In genomic region chr17:48490391-48491026, GRCh38 we compare ENCODE assay signal across 23 cellular contexts. TPM values are rescaled to one million over a fixed set of nuclear protein-coding genes. Genes with fewer than 3 reads are reported as not detected.
DNase-seq lines count a peak whose midpoint lies in the region.
"Had no signal": no experiment of that assay in that cellular context is flagged by ENCODE, and none has a peak within 500 bp of the region (broad histone marks: within the 10 kb centered on the region; RNA-seq: fewer than 3 reads in every experiment).

No MANE protein-coding gene starts in this region.

- CTCF ChIA-PET in activated CD4-positive, alpha-beta memory T cell treated with anti-CD3 and anti-CD28 coated beads, Interleukin-2, amount 10 ng/mL, durations not matched to agents 7 days and 5 days (lab: Charles Lee), result interaction anchor here (0.7 to 1.6 kb wide), 6 partner anchors 15 to 154 kb away, joined by 3 to 9 read pairs (median 3); no protein-coding TSS in a partner anchor

- intact Hi-C loops in activated CD4-positive, alpha-beta T cell treated with anti-CD3 and anti-CD28 coated beads, Interleukin-2, amount 10 ng/mL, durations not matched to agents 24 days and 14 days (cut with micrococcal nuclease), result no loop called here

- H3K36me3 Mint-ChIP-seq in activated CD4-positive, alpha-beta T cell treated with anti-CD3 and anti-CD28 coated beads, Interleukin-2, amount 10 ng/mL, durations not matched to agents 24 days and 14 days (ENCODE audit: low read depth), result no peaks in the 10 kb centered on the region
- H3K36me3 Mint-ChIP-seq in activated CD4-positive, alpha-beta memory T cell treated with anti-CD3 and anti-CD28 coated beads, Interleukin-2, amount 10 ng/mL, durations not matched to agents 7 days and 5 days (ENCODE audit: low read depth), result no peaks in the 10 kb centered on the region
- H3K36me3 Mint-ChIP-seq: activated naive CD8-positive, alpha-beta T cell treated with anti-CD3 and anti-CD28 coated beads for 36 hours; brain had no signal

- H3K27ac Mint-ChIP-seq in activated CD4-positive, alpha-beta T cell treated with anti-CD3 and anti-CD28 coated beads, Interleukin-2, amount 10 ng/mL, durations not matched to agents 24 days and 14 days, result peak overlapping the region; percentile 39
- H3K27ac Mint-ChIP-seq in activated CD4-positive, alpha-beta memory T cell treated with anti-CD3 and anti-CD28 coated beads, Interleukin-2, amount 10 ng/mL, durations not matched to agents 7 days and 5 days, result no peak overlapping the region
- H3K27ac Mint-ChIP-seq: activated naive CD8-positive, alpha-beta T cell treated with anti-CD3 and anti-CD28 coated beads for 36 hours had no signal

- no peak for DNase-seq in activated CD4-positive, alpha-beta T cell treated with anti-CD3 and anti-CD28 coated beads, Interleukin-2, amount 10 ng/mL, durations not matched to agents 24 days and 14 days
- DNase-seq in activated CD4-positive, alpha-beta T cell treated with anti-CD3 and anti-CD28 coated beads for 4 hours, result no peak
- peak; percentile 47 for DNase-seq in OCI-M1 (lab: John Stamatoyannopoulos, UW)
- peak; percentile 13 for DNase-seq in iris pigment epithelial cell (ENCODE audit: low read depth)
- peak; percentile 61 for DNase-seq in renal cortical epithelial cell (ENCODE audit: low read depth)
- DNase-seq in NCI-H2171 treated with DMSO at 0.1 percent for 48 hours (lab: John Stamatoyannopoulos, UW), result no peak
- DNase-seq in activated CD4-positive, alpha-beta memory T cell treated with anti-CD3 and anti-CD28 coated beads, Interleukin-2, amount 10 ng/mL, durations not matched to agents 7 days and 5 days, result no peak
- no peak for DNase-seq in COLO829 (ENCODE audit: low spot score)
- DNase-seq: activated naive CD8-positive, alpha-beta T cell treated with anti-CD3 and anti-CD28 coated beads for 36 hours; activated T-cell treated with anti-CD3 and anti-CD28 coated beads, Interleukin-2, amount 50 U/mL, for 72 hours; HCEC 1CT; NCI-H187; RPMI8226; stimulated activated CD4-positive, alpha-beta T cell treated with anti-CD3 and anti-CD28 coated beads, Interleukin-15, amount 100 ng/mL, for 24 hours had no signal

- no peak overlapping the region for H3K4me3 Mint-ChIP-seq in activated CD4-positive, alpha-beta T cell treated with anti-CD3 and anti-CD28 coated beads, Interleukin-2, amount 10 ng/mL, durations not matched to agents 24 days and 14 days
- H3K4me3 Mint-ChIP-seq in activated CD4-positive, alpha-beta memory T cell treated with anti-CD3 and anti-CD28 coated beads, Interleukin-2, amount 10 ng/mL, durations not matched to agents 7 days and 5 days, result no peak overlapping the region
- H3K4me3 Mint-ChIP-seq: activated naive CD8-positive, alpha-beta T cell treated with anti-CD3 and anti-CD28 coated beads for 36 hours; brain had no signal

- H3K4me1 Mint-ChIP-seq in activated CD4-positive, alpha-beta T cell treated with anti-CD3 and anti-CD28 coated beads, Interleukin-2, amount 10 ng/mL, durations not matched to agents 24 days and 14 days, result peaks cover 31% of the 10 kb centered on the region
- peaks cover 47% of the 10 kb centered on the region for H3K4me1 Mint-ChIP-seq in activated CD4-positive, alpha-beta memory T cell treated with anti-CD3 and anti-CD28 coated beads, Interleukin-2, amount 10 ng/mL, durations not matched to agents 7 days and 5 days
- H3K4me1 Mint-ChIP-seq: brain had no signal

- no peaks in the 10 kb centered on the region for H3K9me3 Mint-ChIP-seq in activated CD4-positive, alpha-beta T cell treated with anti-CD3 and anti-CD28 coated beads, Interleukin-2, amount 10 ng/mL, durations not matched to agents 24 days and 14 days
- no peaks in the 10 kb centered on the region for H3K9me3 Mint-ChIP-seq in activated CD4-positive, alpha-beta memory T cell treated with anti-CD3 and anti-CD28 coated beads, Interleukin-2, amount 10 ng/mL, durations not matched to agents 7 days and 5 days
- H3K9me3 Mint-ChIP-seq: activated naive CD8-positive, alpha-beta T cell treated with anti-CD3 and anti-CD28 coated beads for 36 hours; activated T-cell treated with anti-CD3 and anti-CD28 coated beads, Interleukin-2, amount 50 U/mL, for 72 hours had no signal

- POLR2A ChIA-PET in activated CD4-positive, alpha-beta memory T cell treated with anti-CD3 and anti-CD28 coated beads, Interleukin-2, amount 10 ng/mL, durations not matched to agents 7 days and 5 days (lab: Charles Lee), result interaction anchor here (1.5 to 1.9 kb wide), 3 partner anchors 13 to 65 kb away, joined by 3 to 6 read pairs (median 4); no protein-coding TSS in a partner anchor

- peaks cover 9% of the 10 kb centered on the region for H3K27me3 Mint-ChIP-seq in activated CD4-positive, alpha-beta T cell treated with anti-CD3 and anti-CD28 coated beads, Interleukin-2, amount 10 ng/mL, durations not matched to agents 24 days and 14 days
- H3K27me3 Mint-ChIP-seq in activated CD4-positive, alpha-beta memory T cell treated with anti-CD3 and anti-CD28 coated beads, Interleukin-2, amount 10 ng/mL, durations not matched to agents 7 days and 5 days, result peaks cover 9% of the 10 kb centered on the region

RNA-seq across cellular contexts. Expression of gene HOXB1, which starts 40.3 kb away (rescaled TPM):
- total RNA-seq in activated CD4-positive, alpha-beta T cell treated with anti-CD3 and anti-CD28 coated beads, Interleukin-2, amount 10 ng/mL, durations not matched to agents 24 days and 14 days, result not detected in 2 replicates
- total RNA-seq in renal cortical epithelial cell, result not detected in 2 replicates
- total RNA-seq in activated CD4-positive, alpha-beta memory T cell treated with anti-CD3 and anti-CD28 coated beads, Interleukin-2, amount 10 ng/mL, durations not matched to agents 7 days and 5 days, result not detected
- total RNA-seq: A673; activated naive CD8-positive, alpha-beta T cell treated with anti-CD3 and anti-CD28 coated beads for 36 hours; activated T-cell treated with anti-CD3 and anti-CD28 coated beads, Interleukin-2, amount 50 U/mL, for 72 hours; G401; lung; NCI-H460; osteocyte; sciatic nerve; suprapubic skin; vagina had no signal

RNA-seq across cellular contexts. Expression of gene HOXB2, which starts 54.4 kb away (rescaled TPM):
- 26.0 and 28.1 TPM in 2 replicates for total RNA-seq in activated CD4-positive, alpha-beta T cell treated with anti-CD3 and anti-CD28 coated beads, Interleukin-2, amount 10 ng/mL, durations not matched to agents 24 days and 14 days
- total RNA-seq in renal cortical epithelial cell, result 17.4 and 23.7 TPM in 2 replicates
- total RNA-seq in activated CD4-positive, alpha-beta memory T cell treated with anti-CD3 and anti-CD28 coated beads, Interleukin-2, amount 10 ng/mL, durations not matched to agents 7 days and 5 days, result 10 to 100 TPM; 20.3 to 20.9 TPM
- total RNA-seq: NCI-H460, osteocyte had no signal

Comparison
In these comparisons a context has a peak if more than half of its experiments do, and no peak if none do; other contexts are left out.
1. DNase-seq: peak in OCI-M1 (single experiment), iris pigment epithelial cell (single experiment) and renal cortical epithelial cell (single experiment); none in activated CD4-positive, alpha-beta T cell treated with anti-CD3 and anti-CD28 coated beads, Interleukin-2, amount 10 ng/mL, durations not matched to agents 24 days and 14 days (single experiment), activated CD4-positive, alpha-beta T cell treated with anti-CD3 and anti-CD28 coated beads for 4 hours (0 of 2), NCI-H2171 treated with DMSO at 0.1 percent for 48 hours (single experiment), activated CD4-positive, alpha-beta memory T cell treated with anti-CD3 and anti-CD28 coated beads, Interleukin-2, amount 10 ng/mL, durations not matched to agents 7 days and 5 days (single experiment) and COLO829 (single experiment).